In genomic region chr11:124586247-124586860, GRCh38 we compare ENCODE assay signal across 7 cellular contexts. TPM values are rescaled to one million over a fixed set of nuclear protein-coding genes. Genes with fewer than 3 reads are reported as not detected.
DNase-seq lines count a peak whose midpoint lies in the region; ATAC-seq and TF ChIP-seq lines count a peak whose summit lies in the region.

No MANE protein-coding gene starts in this region.

- no peaks in the 10 kb centered on the region for H3K4me1 ChIP-seq in OCI-LY7 (ENCODE audit: insufficient read depth, low read length, poor library complexity, severe bottlenecking)

- H3K79me2 ChIP-seq in OCI-LY7 (ENCODE audit: insufficient read depth, low read depth, low read length): no peaks in the 10 kb centered on the region

- no peaks in the 10 kb centered on the region for H3K4me1 Mint-ChIP-seq in activated T-cell treated with anti-CD3 and anti-CD28 coated beads, Interleukin-2, amount 50 U/mL, for 72 hours (ENCODE audit: low read depth)

- no peaks in the 10 kb centered on the region for H4K20me1 ChIP-seq in OCI-LY7 (ENCODE audit: insufficient read depth, low read length)

- no peak overlapping the region for H3K27ac ChIP-seq in OCI-LY7 (ENCODE audit: low read depth, low read length, poor library complexity, severe bottlenecking)

- POLR2A ChIA-PET in OCI-LY7 (lab: Charles Lee): interaction anchor here (0.5 kb wide), 1 partner anchor 30 kb away, joined by 3 read pairs; no protein-coding TSS in a partner anchor

- H3K9me3 Mint-ChIP-seq in activated T-cell treated with anti-CD3 and anti-CD28 coated beads, Interleukin-2, amount 50 U/mL, for 72 hours: no peaks in the 10 kb centered on the region

- H3K27ac Mint-ChIP-seq in activated T-cell treated with anti-CD3 and anti-CD28 coated beads, Interleukin-2, amount 50 U/mL, for 72 hours: no peak overlapping the region

- H3K4me3 ChIP-seq in GM12864 (ENCODE audit: low read depth, low read length) (no peak overlapping the region), OCI-LY7 (ENCODE audit: low read depth, low read length, poor library complexity, severe bottlenecking) (no peak overlapping the region), retinal pigment epithelial cell (ENCODE audit: low read length) (no peak overlapping the region)

- DNase-seq in GM12864 (ENCODE audit: low read depth) (no peak), OCI-LY7 (ENCODE audit: low spot score) (peak; percentile 56), head of caudate nucleus (peak; percentile 18 to 83 (median 65)), retinal pigment epithelial cell (ENCODE audit: low read depth) (peak; percentile 5)
- DNase-seq in activated T-cell treated with anti-CD3 and anti-CD28 coated beads, Interleukin-2, amount 50 U/mL, for 72 hours: peak; percentile 29 to 49

- H3K9me3 ChIP-seq in OCI-LY7 (ENCODE audit: low read length): no peaks in the 10 kb centered on the region

- CTCF ChIA-PET in OCI-LY7 (lab: Charles Lee; ENCODE audit: unreplicated experiment): no interaction called here

- no peak overlapping the region for H3K4me2 ChIP-seq in OCI-LY7 (ENCODE audit: low read length)

- ATAC-seq in HG03521 (IDR thresholded peaks at IDR 0.05; ENCODE audit: unreplicated experiment) (peak; percentile 54), GM21515 (IDR thresholded peaks at IDR 0.05; ENCODE audit: unreplicated experiment) (no peak)
- ATAC-seq in activated T-cell treated with anti-CD3 and anti-CD28 coated beads, Interleukin-2, amount 50 U/mL, for 72 hours (replicated peaks in 1 of 2): peak in 1 of 2 donors; percentile 45

- no peaks in the 10 kb centered on the region for H3K9me2 ChIP-seq in OCI-LY7 (ENCODE audit: insufficient read depth, low read length)

- no TSS peak for BruUV-seq in OCI-LY7 (replicated peaks; lab: Mats Ljungman, UMichigan)

- H3K36me3 Mint-ChIP-seq in activated T-cell treated with anti-CD3 and anti-CD28 coated beads, Interleukin-2, amount 50 U/mL, for 72 hours (ENCODE audit: insufficient read depth in 2 of 2): no peaks in the 10 kb centered on the region

- peaks cover 23% of the 10 kb centered on the region for H3K27me3 Mint-ChIP-seq in activated T-cell treated with anti-CD3 and anti-CD28 coated beads, Interleukin-2, amount 50 U/mL, for 72 hours (ENCODE audit: low read depth)

- no peaks in the 10 kb centered on the region for H3K36me3 ChIP-seq in OCI-LY7 (ENCODE audit: insufficient read depth, low read length)

- H2AFZ ChIP-seq in OCI-LY7 (ENCODE audit: low read length): no peak overlapping the region

- TF ChIP-seq CTCF in GM12864 (IDR thresholded peaks at IDR 0.05; ENCODE audit: low read depth, low read length, missing control alignments): peak; percentile 65
- peak; percentile 82 for TF ChIP-seq CTCF in OCI-LY7 (conservative IDR thresholded peaks at IDR 0.05; ENCODE audit: low read length)
- peak; percentile 79 for TF ChIP-seq CTCF in retinal pigment epithelial cell (conservative IDR thresholded peaks at IDR 0.05; ENCODE audit: low read depth, low read length)

- H3K4me3 Mint-ChIP-seq in activated T-cell treated with anti-CD3 and anti-CD28 coated beads, Interleukin-2, amount 50 U/mL, for 72 hours: no peak overlapping the region

- intact Hi-C loops in OCI-LY7 (cut with micrococcal nuclease; ENCODE audit: unreplicated experiment) (loop anchor here (1.0 to 5.0 kb wide), 2 partner anchors 171 to 514 kb away; no protein-coding TSS in a partner anchor), head of caudate nucleus (cut with DNase I) (loop anchor here (5.0 kb wide), 1 partner anchor 169 kb away; no protein-coding TSS in a partner anchor)

RNA-seq across cellular contexts. Expression of gene OR8A1, which starts 16.6 kb away (rescaled TPM):
- not detected in 2 replicates for total RNA-seq in OCI-LY7 (2014; rRNA removed; shearing (Covaris generic))
- not detected in 2 replicates for total RNA-seq in OCI-LY7 (2022)
- total RNA-seq in activated T-cell treated with anti-CD3 and anti-CD28 coated beads, Interleukin-2, amount 50 U/mL, for 72 hours: not detected

RNA-seq across cellular contexts. Expression of gene PANX3, which starts 24.9 kb away (rescaled TPM):
- not detected in 2 replicates for total RNA-seq in OCI-LY7 (2014; rRNA removed; shearing (Covaris generic))
- not detected in 2 replicates for total RNA-seq in OCI-LY7 (2022)
- total RNA-seq in activated T-cell treated with anti-CD3 and anti-CD28 coated beads, Interleukin-2, amount 50 U/mL, for 72 hours: not detected

RNA-seq across cellular contexts. Expression of gene TBRG1, which starts 36.3 kb away (rescaled TPM):
- 23.3 and 30.0 TPM in 2 replicates for total RNA-seq in OCI-LY7 (2014; rRNA removed; shearing (Covaris generic))
- total RNA-seq in OCI-LY7 (2022): 34.0 and 39.1 TPM in 2 replicates
- 10 to 100 TPM; 45.5 to 50.8 TPM for total RNA-seq in activated T-cell treated with anti-CD3 and anti-CD28 coated beads, Interleukin-2, amount 50 U/mL, for 72 hours

RNA-seq across cellular contexts. Expression of gene OR8B12, which starts 42.9 kb away (rescaled TPM):
- total RNA-seq in OCI-LY7 (2014; rRNA removed; shearing (Covaris generic)): not detected in 2 replicates
- total RNA-seq in OCI-LY7 (2022): not detected in 2 replicates
- total RNA-seq in activated T-cell treated with anti-CD3 and anti-CD28 coated beads, Interleukin-2, amount 50 U/mL, for 72 hours: not detected
